ENCODE assay signal across 8 cellular contexts in the genomic region with DNA sequence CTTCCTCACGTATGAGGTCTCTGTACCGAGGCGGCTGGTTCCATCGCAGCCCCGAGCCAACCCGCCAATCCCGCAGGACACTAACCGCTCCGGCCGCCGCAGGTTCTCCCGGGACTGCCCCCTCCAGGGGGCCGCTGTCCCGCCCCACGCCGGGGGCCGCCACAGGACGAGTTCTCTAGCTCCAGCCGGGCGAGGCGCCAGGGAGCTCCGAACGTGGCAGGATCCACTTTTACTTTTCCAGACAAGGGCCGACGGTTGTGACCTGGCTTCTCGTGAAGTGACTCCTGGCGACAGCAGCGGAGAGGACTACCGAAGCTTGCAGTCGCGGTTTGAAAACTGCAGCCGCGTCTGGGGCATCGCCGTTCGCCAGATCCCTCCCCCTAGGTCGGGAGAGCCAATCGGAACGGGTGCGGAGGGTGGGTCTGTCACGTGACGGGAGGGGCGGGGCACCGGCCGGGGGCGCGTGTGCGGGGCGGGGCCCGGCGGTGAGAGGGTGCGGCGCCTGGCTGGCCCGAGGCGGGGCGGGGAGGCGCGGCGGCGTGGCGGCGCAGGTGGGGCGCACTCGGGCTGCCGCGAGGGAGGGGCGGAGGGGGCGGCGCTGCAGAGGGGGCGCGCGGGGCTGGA. TPM values are rescaled to one million over a fixed set of nuclear protein-coding genes. Genes with fewer than 3 reads are reported as not detected.
DNase-seq lines count a peak whose midpoint lies in the region; ATAC-seq and TF ChIP-seq lines count a peak whose summit lies in the region.

A gene (minus strand): TSS at position 331 of the 624 bp plus-strand sequence. CDS start 8,195 bp downstream, outside the sequence.

- DNase-seq in C1 segment of cervical spinal cord (lab: John Stamatoyannopoulos, UW): peak; percentile 11 to 88 (median 80)
- DNase-seq in NCI-H82 (lab: John Stamatoyannopoulos, UW): peak; percentile 98
- peak; percentile 98 for DNase-seq in activated CD4-positive, alpha-beta memory T cell treated with anti-CD3 and anti-CD28 coated beads for 36 hours
- DNase-seq in lower leg skin (ENCODE audit: low spot score in 2 of 2): peak; percentile 95 to 99
- peak; percentile 96 to 97 for DNase-seq in stimulated activated CD4-positive, alpha-beta T cell treated with anti-CD3 and anti-CD28 coated beads, Interleukin-4, amount 100 ng/mL, for 4 hours

- peak within 1 kb of the TSS; percentile 96 for H3K27ac Mint-ChIP-seq in activated CD4-positive, alpha-beta memory T cell treated with anti-CD3 and anti-CD28 coated beads for 36 hours

- intact Hi-C loops in activated CD4-positive, alpha-beta memory T cell treated with anti-CD3 and anti-CD28 coated beads for 36 hours (cut with micrococcal nuclease): loop anchor here (2.0 to 10.0 kb wide), 4 partner anchors 105 to 1283 kb away; a partner anchor contains a TSS
- intact Hi-C loops in lower leg skin (cut with DNase I; ENCODE audit: low total_unique reads): no loop called here

- no peaks in the 10 kb centered on the region for H3K9me3 Mint-ChIP-seq in activated CD4-positive, alpha-beta memory T cell treated with anti-CD3 and anti-CD28 coated beads for 36 hours

- peak within 1 kb of the TSS; percentile 94 for H3K4me3 ChIP-seq in duodenal mucosa (ENCODE audit: low read depth in 1 of 2, low read length in 2 of 2)
- peak within 1 kb of the TSS; percentile 100 for H3K4me3 ChIP-seq in lower leg skin (ENCODE audit: low read depth, poor library complexity, severe bottlenecking)

- H3K4me3 Mint-ChIP-seq in activated CD4-positive, alpha-beta memory T cell treated with anti-CD3 and anti-CD28 coated beads for 36 hours: peak within 1 kb of the TSS; percentile 93

- no peaks in the 10 kb centered on the region for H3K9me3 ChIP-seq in duodenal mucosa (ENCODE audit: control insufficient read depth in 1 of 2, low read length in 2 of 2)

- POLR2A ChIA-PET in activated CD4-positive, alpha-beta memory T cell treated with anti-CD3 and anti-CD28 coated beads for 36 hours (lab: Charles Lee): interaction anchor here (0.7 to 4.5 kb wide), 18 partner anchors 11 to 105 kb away, joined by 3 to 67 read pairs (median 4); no protein-coding TSS in a partner anchor

- peaks cover 4 to 8% of the 10 kb centered on the region in 2 donors for H3K4me1 ChIP-seq in duodenal mucosa (ENCODE audit: control insufficient read depth in 1 of 2, insufficient read depth in 2 of 2, low read length in 2 of 2)

- peak; percentile 45 for ATAC-seq in GM19328 (IDR thresholded peaks at IDR 0.05; ENCODE audit: unreplicated experiment)
- peak; percentile 47 for ATAC-seq in HG03520 (IDR thresholded peaks at IDR 0.05; ENCODE audit: unreplicated experiment)

- WGBS in lower leg skin, 2 donors: 0 to 1% methylated on average over 20 to 33 of the region's 72 CpGs

- CTCF ChIA-PET in activated CD4-positive, alpha-beta memory T cell treated with anti-CD3 and anti-CD28 coated beads for 36 hours (lab: Charles Lee): interaction anchor here (0.7 to 2.9 kb wide), 4 partner anchors 9 to 105 kb away, joined by 3 to 13 read pairs (median 4); no protein-coding TSS in a partner anchor

- H3K27ac ChIP-seq in duodenal mucosa (ENCODE audit: low read depth, low read length): peak within 1 kb of the TSS; percentile 90

- no peaks in the 10 kb centered on the region for H3K27me3 ChIP-seq in duodenal mucosa (ENCODE audit: control insufficient read depth in 1 of 2, insufficient read depth in 2 of 2, low read length in 2 of 2)

- H3K9ac ChIP-seq in duodenal mucosa (ENCODE audit: low read depth in 1 of 2, low read length in 2 of 2): peak within 1 kb of the TSS; percentile 90 to 98

- H3K4me1 Mint-ChIP-seq in activated CD4-positive, alpha-beta memory T cell treated with anti-CD3 and anti-CD28 coated beads for 36 hours (ENCODE audit: low read depth): peaks cover 40% of the 10 kb centered on the region

- H3K36me3 ChIP-seq in duodenal mucosa (ENCODE audit: control insufficient read depth in 1 of 2, insufficient read depth in 2 of 2, low read length in 2 of 2): no peaks in the 10 kb centered on the region

- peak in 1 of 2 donors; percentile 87 for TF ChIP-seq POLR2A in lower leg skin (IDR thresholded peaks at IDR 0.05)

- no peaks in the 10 kb centered on the region for H3K27me3 Mint-ChIP-seq in activated CD4-positive, alpha-beta memory T cell treated with anti-CD3 and anti-CD28 coated beads for 36 hours

- peaks cover 36% of the 10 kb centered on the region for H3K36me3 Mint-ChIP-seq in activated CD4-positive, alpha-beta memory T cell treated with anti-CD3 and anti-CD28 coated beads for 36 hours

- peak in 1 of 3 donors; percentile 18 for TF ChIP-seq CTCF in lower leg skin (IDR thresholded peaks at IDR 0.05)

RNA-seq across cellular contexts. Expression of the gene that starts here (rescaled TPM):
- 100 to 1,000 TPM; 175 to 176 TPM for total RNA-seq in activated CD4-positive, alpha-beta memory T cell treated with anti-CD3 and anti-CD28 coated beads for 36 hours
- total RNA-seq in lower leg skin: 10 to 100 TPM; 25.4 to 42.0 (median 35.5) TPM

Comparison
In these comparisons a context has a peak if more than half of its experiments do, and no peak if none do; other contexts are left out.
1. Peak in every context shown above with its lines: DNase-seq, ATAC-seq, H3K4me3 ChIP-seq and H3K27ac ChIP-seq.
2. RNA of the gene that starts here (total RNA-seq): 175 to 176 TPM in activated CD4-positive, alpha-beta memory T cell treated with anti-CD3 and anti-CD28 coated beads for 36 hours; 25.4 to 42.0 TPM in lower leg skin; every median in the first group is over 4 times any median in the second.